In genomic region chr4:38509551-38509950, GRCh38 we compare ENCODE assay signal across 10 cellular contexts.
DNase-seq lines count a peak whose midpoint lies in the region; ATAC-seq lines count a peak whose summit lies in the region.
"Had no signal": no experiment of that assay in that cellular context is flagged by ENCODE, and none has a peak within 500 bp of the region (broad histone marks: within the 10 kb centered on the region; RNA-seq: fewer than 3 reads in every experiment).

No MANE protein-coding gene starts in this region.

- no peaks in the 10 kb centered on the region for H3K27me3 Mint-ChIP-seq in activated T-cell treated with anti-CD3 and anti-CD28 coated beads, Interleukin-2, amount 50 U/mL, for 24 hours
- H3K27me3 Mint-ChIP-seq in naive thymus-derived CD4-positive, alpha-beta T cell, result peaks cover 0 to 51% (median 0%) of the 10 kb centered on the region in 5 donors

- H3K9me3 ChIP-seq in naive thymus-derived CD4-positive, alpha-beta T cell (ENCODE audit: control insufficient read depth in 2 of 3, low read length in 3 of 3), result no peaks in the 10 kb centered on the region
- H3K9me3 ChIP-seq: psoas muscle, SJCRH30 had no signal

- no peaks in the 10 kb centered on the region for H3K27me3 ChIP-seq in naive thymus-derived CD4-positive, alpha-beta T cell (ENCODE audit: control insufficient read depth in 2 of 2, insufficient read depth in 2 of 2, low read length in 2 of 2)
- H3K27me3 ChIP-seq: SJCRH30 had no signal

- H3K4me1 ChIP-seq in naive thymus-derived CD4-positive, alpha-beta T cell (ENCODE audit: control insufficient read depth in 2 of 2, insufficient read depth in 2 of 2, low read length in 2 of 2), result peaks cover 60 to 64% of the 10 kb centered on the region in 2 donors
- H3K4me1 ChIP-seq: psoas muscle, SJCRH30 had no signal

- intact Hi-C loops in naive thymus-derived CD4-positive, alpha-beta T cell (cut with micrococcal nuclease), result loop anchor here (1.0 to 5.0 kb wide), 13 partner anchors 15 to 377 kb away; no protein-coding TSS in a partner anchor

- CTCF ChIA-PET in naive thymus-derived CD4-positive, alpha-beta T cell (lab: Charles Lee), result interaction anchor here (0.9 to 3.0 kb wide), 5 partner anchors 9 to 189 kb away, joined by 3 to 15 read pairs (median 4); no protein-coding TSS in a partner anchor

- no peaks in the 10 kb centered on the region for H3K36me3 ChIP-seq in naive thymus-derived CD4-positive, alpha-beta T cell (ENCODE audit: control insufficient read depth in 2 of 3, insufficient read depth in 3 of 3, low read length in 3 of 3)
- H3K36me3 ChIP-seq: SJCRH30 had no signal

- peak overlapping the region; percentile 27 for H3K27ac Mint-ChIP-seq in activated T-cell treated with anti-CD3 and anti-CD28 coated beads, Interleukin-2, amount 50 U/mL, for 24 hours
- H3K27ac Mint-ChIP-seq in naive thymus-derived CD4-positive, alpha-beta T cell, result peak overlapping the region; percentile 71 to 97 (median 89)

- H3K4me1 Mint-ChIP-seq in activated T-cell treated with anti-CD3 and anti-CD28 coated beads, Interleukin-2, amount 50 U/mL, for 24 hours (ENCODE audit: low read depth), result peaks cover 80% of the 10 kb centered on the region
- H3K4me1 Mint-ChIP-seq in naive thymus-derived CD4-positive, alpha-beta T cell, result peaks cover 40 to 94% (median 90%) of the 10 kb centered on the region in 7 donors

- DNase-seq in activated T-cell treated with anti-CD3 and anti-CD28 coated beads, Interleukin-2, amount 50 U/mL, for 24 hours, result no peak
- peak in 8 of 9 donors; percentile 30 to 83 (median 76) for DNase-seq in naive thymus-derived CD4-positive, alpha-beta T cell
- DNase-seq in NCI-H1694 (lab: John Stamatoyannopoulos, UW) (no peak), T1000 (lab: John Stamatoyannopoulos, UW) (no peak), RPMI8226 (no peak)
- DNase-seq: NCI-H345, psoas muscle, SJCRH30 had no signal

- ATAC-seq in GM19328 (IDR thresholded peaks at IDR 0.05; ENCODE audit: unreplicated experiment), result peak; percentile 48
- peak; percentile 63 for ATAC-seq in HG02885 (IDR thresholded peaks at IDR 0.05; ENCODE audit: poor library complexity, unreplicated experiment)
- peak; percentile 94 for ATAC-seq in naive thymus-derived CD4-positive, alpha-beta T cell
- ATAC-seq: psoas muscle had no signal

- POLR2A ChIA-PET in naive thymus-derived CD4-positive, alpha-beta T cell (lab: Charles Lee), result interaction anchor here (0.5 to 5.4 kb wide), 23 partner anchors 9 to 190 kb away, joined by 3 to 44 read pairs (median 4); no protein-coding TSS in a partner anchor

- no peaks in the 10 kb centered on the region for H3K9me3 Mint-ChIP-seq in activated T-cell treated with anti-CD3 and anti-CD28 coated beads, Interleukin-2, amount 50 U/mL, for 24 hours
- H3K9me3 Mint-ChIP-seq in naive thymus-derived CD4-positive, alpha-beta T cell, result peaks cover 0 to 7% (median 0%) of the 10 kb centered on the region in 11 donors

- H3K4me3 Mint-ChIP-seq in activated T-cell treated with anti-CD3 and anti-CD28 coated beads, Interleukin-2, amount 50 U/mL, for 24 hours, result peak overlapping the region; percentile 40
- peak overlapping the region; percentile 70 to 94 (median 89) for H3K4me3 Mint-ChIP-seq in naive thymus-derived CD4-positive, alpha-beta T cell

- H3K4me3 ChIP-seq in naive thymus-derived CD4-positive, alpha-beta T cell (ENCODE audit: low read length), result peak overlapping the region; percentile 61
- H3K4me3 ChIP-seq: psoas muscle, SJCRH30 had no signal

- peaks cover 5% of the 10 kb centered on the region for H3K36me3 Mint-ChIP-seq in activated T-cell treated with anti-CD3 and anti-CD28 coated beads, Interleukin-2, amount 50 U/mL, for 24 hours (ENCODE audit: low read depth)
- H3K36me3 Mint-ChIP-seq in naive thymus-derived CD4-positive, alpha-beta T cell, result peaks cover 15 to 63% (median 31%) of the 10 kb centered on the region in 5 donors

- H3K27ac ChIP-seq in naive thymus-derived CD4-positive, alpha-beta T cell (ENCODE audit: low read depth, low read length), result peak overlapping the region; percentile 74
- H3K27ac ChIP-seq: psoas muscle, SJCRH30 had no signal

Comparison
In these comparisons a context has a peak if more than half of its experiments do, and no peak if none do; other contexts are left out.
1. DNase-seq: peak in naive thymus-derived CD4-positive, alpha-beta T cell (8 of 9); none in activated T-cell treated with anti-CD3 and anti-CD28 coated beads, Interleukin-2, amount 50 U/mL, for 24 hours (single experiment), NCI-H1694 (single experiment), T1000 (single experiment) and RPMI8226 (single experiment).
2. Peak in every context shown above with its lines, with median percentiles within 50 percentile points of each other: ATAC-seq.